In the genomic region with DNA sequence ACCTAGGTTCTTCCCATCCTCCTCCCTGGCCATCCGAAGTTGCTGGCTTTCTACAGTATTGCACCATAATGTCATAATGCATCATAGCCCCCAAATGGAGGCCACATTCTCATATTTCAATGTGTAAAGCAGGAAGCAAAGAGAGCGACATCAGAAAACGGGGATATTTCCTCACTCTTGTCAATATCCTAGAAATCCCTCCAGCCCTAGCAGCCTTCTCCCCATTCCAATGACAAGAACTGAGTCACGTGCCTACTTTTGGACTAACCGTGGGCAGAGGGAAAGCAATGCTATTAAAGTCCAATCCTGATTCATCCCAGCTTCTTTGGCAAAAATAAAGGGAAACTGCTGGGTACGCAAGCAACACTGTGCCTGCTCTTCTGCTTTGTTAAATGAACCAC, we compare ENCODE assay signal across 11 cellular contexts. TPM values are rescaled to one million over a fixed set of nuclear protein-coding genes. Genes with fewer than 3 reads are reported as not detected.
DNase-seq lines count a peak whose midpoint lies in the region; ATAC-seq and TF ChIP-seq lines count a peak whose summit lies in the region.
"Had no signal": no experiment of that assay in that cellular context is flagged by ENCODE, and none has a peak within 500 bp of the region (broad histone marks: within the 10 kb centered on the region; RNA-seq: fewer than 3 reads in every experiment).

No MANE protein-coding gene starts in this region.

- peaks cover 7 to 18% of the 10 kb centered on the region in 2 donors for H3K27me3 Mint-ChIP-seq in natural killer cell (ENCODE audit: low read depth in 2 of 2)
- peaks cover 38% of the 10 kb centered on the region for H3K27me3 Mint-ChIP-seq in T-helper 2 cell treated with Interferon-gamma antibody and Interleukin-4, amounts not matched to agents 5 μg/mL and 100 μg/mL, for 36 hours (ENCODE audit: low read depth)

- H3K4me1 Mint-ChIP-seq in natural killer cell = peaks cover 15 to 18% of the 10 kb centered on the region in 2 donors
- peaks cover 14% of the 10 kb centered on the region for H3K4me1 Mint-ChIP-seq in T-helper 2 cell treated with Interferon-gamma antibody and Interleukin-4, amounts not matched to agents 5 μg/mL and 100 μg/mL, for 36 hours (ENCODE audit: low read depth)

- POLR2A ChIA-PET in BJ (lab: Charles Lee) = no interaction called here

- ATAC-seq in natural killer cell (no peak), HG03571 (IDR thresholded peaks at IDR 0.05; ENCODE audit: unreplicated experiment) (no peak)
- ATAC-seq: activated CD4-positive, CD25-positive, alpha-beta regulatory T cell treated with anti-CD3 and anti-CD28 coated beads, Interleukin-2, amount 50 U/mL, for 24 hours had no signal

- H3K27ac ChIP-seq in dorsolateral prefrontal cortex (peak overlapping the region; percentile 36 to 100 (median 100)), osteoblast (ENCODE audit: low read depth, low read length) (peak overlapping the region; percentile 35)
- H3K27ac ChIP-seq: neutrophil had no signal

- no peak overlapping the region for H3K27ac Mint-ChIP-seq in natural killer cell
- no peak overlapping the region for H3K27ac Mint-ChIP-seq in T-helper 2 cell treated with Interferon-gamma antibody and Interleukin-4, amounts not matched to agents 5 μg/mL and 100 μg/mL, for 36 hours
- H3K27ac Mint-ChIP-seq: activated naive CD8-positive, alpha-beta T cell treated with anti-CD3 and anti-CD28 coated beads, Interleukin-2, amount 10 ng/mL, durations not matched to agents 7 days and 5 days had no signal

- H3K4me3 ChIP-seq in BJ (ENCODE audit: low read depth, low read length) = peak overlapping the region; percentile 22
- H3K4me3 ChIP-seq in dorsolateral prefrontal cortex = peak overlapping the region in 58 of 59 donors; percentile 18 to 99 (median 44)
- H3K4me3 ChIP-seq in osteoblast (ENCODE audit: insufficient read depth, low read length) = peak overlapping the region; percentile 60

- H3K36me3 ChIP-seq in BJ (ENCODE audit: control insufficient read depth, insufficient read depth, low read length) (no peaks in the 10 kb centered on the region), osteoblast (ENCODE audit: insufficient read depth, low read length) (no peaks in the 10 kb centered on the region)
- H3K36me3 ChIP-seq: neutrophil had no signal

- H3K79me2 ChIP-seq in osteoblast (ENCODE audit: insufficient read depth, low read length) = peaks cover 4% of the 10 kb centered on the region

- H3K27me3 ChIP-seq in BJ (ENCODE audit: control insufficient read depth, insufficient read depth, low read length) (no peaks in the 10 kb centered on the region), dorsolateral prefrontal cortex (no peaks in the 10 kb centered on the region), osteoblast (ENCODE audit: insufficient read depth, low read length) (no peaks in the 10 kb centered on the region)

- no peak for TF ChIP-seq CTCF in BJ (IDR thresholded peaks at IDR 0.05; ENCODE audit: insufficient read depth, low read depth, low read length)
- peak in 4 of 56 donors; percentile 7 to 20 (median 13) for TF ChIP-seq CTCF in dorsolateral prefrontal cortex (IDR thresholded peaks at IDR 0.05 in 54 of 56, conservative IDR thresholded peaks at IDR 0.05 in 2 of 56; ENCODE audit: low read depth in 1 of 56, partially characterized antibody in 56 of 56)
- TF ChIP-seq CTCF in osteoblast (IDR thresholded peaks at IDR 0.05; ENCODE audit: extremely low read depth, low read depth, low read length) = no peak
- TF ChIP-seq CTCF in natural killer cell (IDR thresholded peaks at IDR 0.05) = no peak

- no peaks in the 10 kb centered on the region for H4K20me1 ChIP-seq in osteoblast (ENCODE audit: insufficient read depth, low read length)

- H2AFZ ChIP-seq in osteoblast (ENCODE audit: low read length) = peak overlapping the region; percentile 79

- no peak overlapping the region for H3K4me3 Mint-ChIP-seq in natural killer cell
- H3K4me3 Mint-ChIP-seq in T-helper 2 cell treated with Interferon-gamma antibody and Interleukin-4, amounts not matched to agents 5 μg/mL and 100 μg/mL, for 36 hours = no peak overlapping the region
- H3K4me3 Mint-ChIP-seq: activated naive CD8-positive, alpha-beta T cell treated with anti-CD3 and anti-CD28 coated beads, Interleukin-2, amount 10 ng/mL, durations not matched to agents 7 days and 5 days had no signal

- DNase-seq in BJ (ENCODE audit: low read depth) (peak; percentile 34), NCI-H524 (lab: John Stamatoyannopoulos, UW) (peak; percentile 14 to 69), dorsolateral prefrontal cortex (peak in 7 of 10 donors; percentile 39 to 66 (median 48)), osteoblast (ENCODE audit: insufficient read length, low spot score, missing footprints) (peak; percentile 80), natural killer cell (no peak), DMS79 treated with DMSO at 0.1 percent for 48 hours (lab: John Stamatoyannopoulos, UW) (no peak)
- DNase-seq in T-helper 2 cell treated with Interferon-gamma antibody and Interleukin-4, amounts not matched to agents 5 μg/mL and 100 μg/mL, for 36 hours (ENCODE audit: low spot score) = no peak
- DNase-seq: activated naive CD8-positive, alpha-beta T cell treated with anti-CD3 and anti-CD28 coated beads, Interleukin-2, amount 10 ng/mL, durations not matched to agents 7 days and 5 days had no signal

- H3K36me3 Mint-ChIP-seq in natural killer cell = no peaks in the 10 kb centered on the region
- H3K36me3 Mint-ChIP-seq in T-helper 2 cell treated with Interferon-gamma antibody and Interleukin-4, amounts not matched to agents 5 μg/mL and 100 μg/mL, for 36 hours (ENCODE audit: low read depth) = no peaks in the 10 kb centered on the region
- H3K36me3 Mint-ChIP-seq: activated naive CD8-positive, alpha-beta T cell treated with anti-CD3 and anti-CD28 coated beads, Interleukin-2, amount 10 ng/mL, durations not matched to agents 7 days and 5 days had no signal

- no peaks in the 10 kb centered on the region for H3K9me3 Mint-ChIP-seq in natural killer cell
- no peaks in the 10 kb centered on the region for H3K9me3 Mint-ChIP-seq in T-helper 2 cell treated with Interferon-gamma antibody and Interleukin-4, amounts not matched to agents 5 μg/mL and 100 μg/mL, for 36 hours
- H3K9me3 Mint-ChIP-seq: activated naive CD8-positive, alpha-beta T cell treated with anti-CD3 and anti-CD28 coated beads, Interleukin-2, amount 10 ng/mL, durations not matched to agents 7 days and 5 days had no signal

- CTCF ChIA-PET in BJ (lab: Yijun Ruan, JAX) = interaction anchor here (0.5 kb wide), 1 partner anchor 135 kb away, joined by 3 read pairs; no protein-coding TSS in a partner anchor

- intact Hi-C loops in dorsolateral prefrontal cortex (cut with DNase I) = loop anchor here (2.0 to 10.0 kb wide), 7 partner anchors 43 to 545 kb away; a partner anchor contains a TSS
- intact Hi-C loops in natural killer cell (cut with micrococcal nuclease) = loop anchor here (5.0 kb wide), 2 partner anchors 62 to 1752 kb away; a partner anchor contains a TSS

- peak overlapping the region; percentile 80 for H3K4me2 ChIP-seq in osteoblast (ENCODE audit: insufficient read depth, low read length)

- no peaks in the 10 kb centered on the region for H3K9me3 ChIP-seq in osteoblast (ENCODE audit: low read depth, low read length)
- H3K9me3 ChIP-seq: neutrophil had no signal

- H3K4me1 ChIP-seq in osteoblast (ENCODE audit: insufficient read depth, low read length) = peaks cover 7% of the 10 kb centered on the region

RNA-seq across cellular contexts. Expression of a gene that starts 4.3 kb away (rescaled TPM):
- 8.3 and 10.9 TPM in 2 replicates for polyA plus RNA-seq in BJ (2011; rRNA removed)
- 24.0 and 26.8 TPM in 2 replicates for polyA minus RNA-seq in BJ (2011; rRNA and poly(A)+ RNA removed)
- total RNA-seq in dorsolateral prefrontal cortex (100 to 1,000 TPM in 116 of 120 experiments, 10 to 100 TPM in 4; 88.1 to 180 (median 141) TPM), osteoblast (46.6 and 49.9 TPM in 2 replicates), natural killer cell (10 to 100 TPM; 25.9 to 48.1 (median 30.9) TPM)

Comparison
In these comparisons a context has a peak if more than half of its experiments do, and no peak if none do; other contexts are left out.
1. DNase-seq: peak in BJ (single experiment), NCI-H524 (2 of 2), dorsolateral prefrontal cortex (7 of 10) and osteoblast (single experiment); none in natural killer cell (single experiment), T-helper 2 cell treated with Interferon-gamma antibody and Interleukin-4, amounts not matched to agents 5 μg/mL and 100 μg/mL, for 36 hours (single experiment) and DMS79 treated with DMSO at 0.1 percent for 48 hours (single experiment).
2. Peak in every context shown above with its lines, with median percentiles within 50 percentile points of each other: H3K4me3 ChIP-seq.